In genomic region chr16:57590654-57591085, GRCh38 we compare ENCODE assay signal across 8 cellular contexts. TPM values are rescaled to one million over a fixed set of nuclear protein-coding genes. Genes with fewer than 3 reads are reported as not detected.
DNase-seq lines count a peak whose midpoint lies in the region; ATAC-seq and TF ChIP-seq lines count a peak whose summit lies in the region.

No MANE protein-coding gene starts in this region.

- TF ChIP-seq CTCF in lung (IDR thresholded peaks at IDR 0.05; ENCODE audit: control extremely low read depth, extremely low read depth) (no peak), spleen (IDR thresholded peaks at IDR 0.05 in 8 of 11, conservative IDR thresholded peaks at IDR 0.05 in 3 of 11) (no peak)

- H3K36me3 ChIP-seq in lung (ENCODE audit: control insufficient read depth in 2 of 2, insufficient read depth in 2 of 2, low read length in 2 of 2) (no peaks in the 10 kb centered on the region), spleen (no peaks in the 10 kb centered on the region)

- H3K4me1 ChIP-seq in lung (ENCODE audit: control insufficient read depth in 2 of 2, insufficient read depth in 2 of 2, low read length in 2 of 2) (peaks cover 3 to 6% of the 10 kb centered on the region in 2 donors), spleen (peaks cover 6 to 43% (median 24%) of the 10 kb centered on the region in 6 donors)

- whole genome bisulfite sequencing in lung, 2 donors: 29 to 45% methylated on average over 8 of the region's 8 CpGs
- WGBS in spleen, 5 donors: 40 to 55% (median 44%) methylated on average over 7 to 8 of the region's 8 CpGs

- peaks cover 7% of the 10 kb centered on the region for H3K9me3 Mint-ChIP-seq in activated naive CD8-positive, alpha-beta T cell treated with anti-CD3 and anti-CD28 coated beads for 36 hours

- no peaks in the 10 kb centered on the region for H3K27me3 ChIP-seq in lung (ENCODE audit: control insufficient read depth, insufficient read depth)
- H3K27me3 ChIP-seq in spleen (replicated peaks in 1 of 7): peaks cover 0 to 14% (median 0%) of the 10 kb centered on the region in 7 donors

- peak overlapping the region; percentile 91 for H3K27ac Mint-ChIP-seq in activated naive CD8-positive, alpha-beta T cell treated with anti-CD3 and anti-CD28 coated beads for 36 hours

- peak overlapping the region in 1 of 2 donors; percentile 15 for H3K27ac ChIP-seq in lung (ENCODE audit: low read depth in 1 of 2, low read length in 1 of 2)
- peak overlapping the region in 4 of 8 donors; percentile 25 to 86 (median 72) for H3K27ac ChIP-seq in spleen

- ATAC-seq in HG03196 (IDR thresholded peaks at IDR 0.05; ENCODE audit: unreplicated experiment) (peak; percentile 15), lung (ENCODE audit: insufficient read depth, low FRiP score) (peak; percentile 70), GM19395 (IDR thresholded peaks at IDR 0.05; ENCODE audit: unreplicated experiment) (no peak), GM21526 (IDR thresholded peaks at IDR 0.05; ENCODE audit: low FRiP score, unreplicated experiment) (no peak)

- intact Hi-C loops in spleen (cut with DNase I; ENCODE audit: low total_unique reads): loop anchor here (5.0 to 10.0 kb wide), 2 partner anchors 57 to 414 kb away; partner anchors contain the start of genes USB1 and ZNF319
- intact Hi-C loops in head of caudate nucleus (cut with DNase I): loop anchor here (5.0 to 10.0 kb wide), 3 partner anchors 57 to 274 kb away; no protein-coding TSS in a partner anchor

- no peaks in the 10 kb centered on the region for H3K9me3 ChIP-seq in lung (ENCODE audit: control insufficient read depth in 2 of 2, insufficient read depth in 1 of 2, low read length in 1 of 2)
- peaks cover 0 to 7% (median 3%) of the 10 kb centered on the region in 8 donors for H3K9me3 ChIP-seq in spleen

- H3K4me3 Mint-ChIP-seq in activated naive CD8-positive, alpha-beta T cell treated with anti-CD3 and anti-CD28 coated beads for 36 hours: peak overlapping the region; percentile 80

- H3K27me3 Mint-ChIP-seq in activated naive CD8-positive, alpha-beta T cell treated with anti-CD3 and anti-CD28 coated beads for 36 hours: no peaks in the 10 kb centered on the region

- TF ChIP-seq POLR2A in spleen (IDR thresholded peaks at IDR 0.05): no peak

- H3K36me3 Mint-ChIP-seq in activated naive CD8-positive, alpha-beta T cell treated with anti-CD3 and anti-CD28 coated beads for 36 hours: peaks cover 11% of the 10 kb centered on the region

- peaks cover 49% of the 10 kb centered on the region for H3K4me1 Mint-ChIP-seq in activated naive CD8-positive, alpha-beta T cell treated with anti-CD3 and anti-CD28 coated beads for 36 hours

- H3K4me3 ChIP-seq in lung: no peak overlapping the region
- H3K4me3 ChIP-seq in spleen: no peak overlapping the region

- DNase-seq in CD1c-positive myeloid dendritic cell (ENCODE audit: extremely low spot score) (peak; percentile 74), lung (ENCODE audit: low spot score) (no peak), spleen (no peak), head of caudate nucleus (no peak)
- DNase-seq in activated naive CD8-positive, alpha-beta T cell treated with anti-CD3 and anti-CD28 coated beads for 36 hours: no peak

RNA-seq across cellular contexts. Expression of gene ADGRG1, which starts 37.8 kb away (rescaled TPM):
- total RNA-seq in activated naive CD8-positive, alpha-beta T cell treated with anti-CD3 and anti-CD28 coated beads for 36 hours: 1 to 10 TPM; 2.8 to 3.0 TPM
- total RNA-seq in lung: 10 to 100 TPM in 1 of 2 donors, 1 to 10 TPM in 1; 8.8 to 74.4 TPM
- 10 to 100 TPM; 18.9 to 37.2 TPM for polyA plus RNA-seq in lung
- total RNA-seq in spleen: 10 to 100 TPM in 4 of 7 donors, 1 to 10 TPM in 3; 6.9 to 23.7 (median 10.5) TPM
- 1 to 10 TPM; 1.0 to 2.7 (median 1.2) TPM for polyA plus RNA-seq in spleen

RNA-seq across cellular contexts. Expression of gene ADGRG5, which starts 48.2 kb away (rescaled TPM):
- total RNA-seq in activated naive CD8-positive, alpha-beta T cell treated with anti-CD3 and anti-CD28 coated beads for 36 hours: 1 to 10 TPM; 1.3 to 1.4 TPM
- 1 to 10 TPM in 1 of 2 donors, under 1 TPM in 1; 0.74 to 2.0 TPM for total RNA-seq in lung
- under 1 TPM; 0.43 to 0.52 TPM for polyA plus RNA-seq in lung
- 10 to 100 TPM in 6 of 7 donors, 1 to 10 TPM in 1; 7.3 to 23.8 (median 13.6) TPM for total RNA-seq in spleen
- 1 to 10 TPM; 5.2 to 9.7 (median 9.3) TPM for polyA plus RNA-seq in spleen

RNA-seq across cellular contexts. Expression of gene CCDC102A, which starts 54.3 kb away (rescaled TPM):
- 10 to 100 TPM in 1 of 2 experiments, 1 to 10 TPM in 1; 8.7 to 10.2 TPM for total RNA-seq in activated naive CD8-positive, alpha-beta T cell treated with anti-CD3 and anti-CD28 coated beads for 36 hours
- 10 to 100 TPM in 1 of 2 donors, 1 to 10 TPM in 1; 9.1 to 14.0 TPM for total RNA-seq in lung
- polyA plus RNA-seq in lung: 1 to 10 TPM; 3.6 to 4.8 TPM
- 10 to 100 TPM in 2 of 7 donors, 1 to 10 TPM in 5; 7.0 to 14.8 (median 7.9) TPM for total RNA-seq in spleen
- polyA plus RNA-seq in spleen: 1 to 10 TPM; 4.6 to 7.7 (median 4.8) TPM

Comparison
In these comparisons a context has a peak if more than half of its experiments do, and no peak if none do; other contexts are left out.
1. ATAC-seq: peak in HG03196 (single experiment) and lung (single experiment); none in GM19395 (single experiment) and GM21526 (single experiment).